8 cellular contexts compared by ENCODE assay signal in the genomic region with DNA sequence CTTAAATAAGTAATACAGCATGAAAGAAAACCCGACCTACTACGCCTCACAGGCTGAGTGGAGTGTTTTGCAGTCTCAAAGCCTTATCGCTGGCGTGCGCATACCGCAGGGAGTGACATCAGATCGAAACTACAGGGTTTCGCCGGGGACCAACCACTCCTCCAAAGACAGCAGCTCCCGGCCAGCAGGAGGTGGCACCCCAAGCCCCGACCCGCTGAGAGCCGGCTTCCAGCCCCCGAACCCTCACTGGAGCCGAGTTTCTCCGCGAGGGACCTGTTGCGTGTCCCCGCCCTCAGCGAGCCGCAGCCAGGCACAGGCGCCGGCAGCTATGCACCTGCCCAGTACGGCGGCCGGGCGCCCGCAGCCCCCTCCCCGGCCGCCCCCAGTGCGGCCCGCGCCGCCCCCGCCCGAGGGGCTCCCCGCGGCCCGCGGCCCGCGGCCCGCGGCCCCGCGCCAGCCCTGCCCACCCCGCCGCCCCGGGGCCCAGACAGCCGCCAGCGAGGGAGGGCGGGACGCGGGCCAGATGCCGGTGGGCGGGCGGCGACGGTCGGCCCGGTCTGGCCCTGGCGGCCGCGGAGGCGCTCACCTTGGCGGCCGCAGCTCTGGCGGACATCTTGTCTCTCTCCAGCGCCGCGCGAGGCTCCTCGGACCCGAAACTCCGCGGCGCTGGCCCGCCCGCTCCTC. TPM values are rescaled to one million over a fixed set of nuclear protein-coding genes. Genes with fewer than 3 reads are reported as not detected.
A peak's percentile ranks its signal among the peaks of the same experiment; 100 is the strongest.
DNase-seq lines count a peak whose midpoint lies in the region; FAIRE-seq and TF ChIP-seq lines count a peak whose summit lies in the region.

No MANE protein-coding gene starts in this region.

- no peaks in the 10 kb centered on the region for H3K9me3 ChIP-seq in NT2/D1 (ENCODE audit: insufficient read depth, low read length)
- no peaks in the 10 kb centered on the region for H3K9me3 ChIP-seq in skeletal muscle satellite cell (replicated peaks; ENCODE audit: low read length)
- H3K9me3 ChIP-seq in Karpas-422 (ENCODE audit: low read length) = peaks cover 5% of the 10 kb centered on the region

- H3K4me1 ChIP-seq in NT2/D1 (ENCODE audit: insufficient read depth, insufficient read length) (no peaks in the 10 kb centered on the region), skeletal muscle satellite cell (ENCODE audit: control insufficient read depth, insufficient read depth, low read length) (peaks cover 23% of the 10 kb centered on the region), Karpas-422 (ENCODE audit: low read length) (no peaks in the 10 kb centered on the region; the same call in 1 of the 2 replicates)

- H3K4me1 Mint-ChIP-seq in HFFc6 (ENCODE audit: low read depth) = peaks cover 53% of the 10 kb centered on the region
- H3K4me1 Mint-ChIP-seq in immature natural killer cell = peaks cover 25 to 35% of the 10 kb centered on the region in 2 donors

- H3K4me3 ChIP-seq in NT2/D1 (ENCODE audit: insufficient read length, low read depth) = peak overlapping the region; percentile 74
- peak overlapping the region; percentile 54 for H3K4me3 ChIP-seq in bronchial epithelial cell (ENCODE audit: low read depth, low read length)
- peak overlapping the region; percentile 93 for H3K4me3 ChIP-seq in skeletal muscle satellite cell (ENCODE audit: low read length)
- no peak overlapping the region for H3K4me3 ChIP-seq in Karpas-422 (ENCODE audit: low read length)

- H3K27me3 Mint-ChIP-seq in HFFc6 (ENCODE audit: insufficient read depth) (no peaks in the 10 kb centered on the region; the same call in 1 of the 2 replicates), immature natural killer cell (ENCODE audit: low read depth in 3 of 3) (peaks cover 10 to 40% (median 37%) of the 10 kb centered on the region in 3 donors)

- H3K4me3 Mint-ChIP-seq in HFFc6 (peak overlapping the region; percentile 94), immature natural killer cell (peak overlapping the region; percentile 67 to 78 (median 71))

- no peak for FAIRE-seq in bronchial epithelial cell (lab: Jason Lieb, UNC)

- peak; percentile 37 for DNase-seq in DMS53 treated with DMSO at 0.1 percent for 48 hours (lab: John Stamatoyannopoulos, UW; ENCODE audit: unreplicated experiment)
- DNase-seq in HFFc6 = peak; percentile 81
- peak; percentile 22 for DNase-seq in NT2/D1 (ENCODE audit: low read depth, low spot score)
- DNase-seq in bronchial epithelial cell (ENCODE audit: low read depth) = peak; percentile 87
- DNase-seq in immature natural killer cell = peak; percentile 4 to 23 (median 9)
- no peak for DNase-seq in Karpas-422
- no peak for DNase-seq in GM19240 (ENCODE audit: insufficient read length, low spot score)

- H3K36me3 ChIP-seq in NT2/D1 (ENCODE audit: insufficient read depth, insufficient read length, low read length) (no peaks in the 10 kb centered on the region), bronchial epithelial cell (ENCODE audit: control insufficient read depth, insufficient read depth, low read length) (no peaks in the 10 kb centered on the region), skeletal muscle satellite cell (ENCODE audit: insufficient read depth, low read length) (no peaks in the 10 kb centered on the region), Karpas-422 (ENCODE audit: insufficient read depth, low read length) (no peaks in the 10 kb centered on the region)

- H3K4me2 ChIP-seq in skeletal muscle satellite cell (ENCODE audit: low read length) (peak overlapping the region; percentile 88), Karpas-422 (ENCODE audit: low read depth, low read length, poor library complexity, severe bottlenecking) (no peak overlapping the region)

- H3K9ac ChIP-seq in NT2/D1 (ENCODE audit: insufficient read length, low read depth) = peak overlapping the region; percentile 85
- H3K9ac ChIP-seq in skeletal muscle satellite cell (ENCODE audit: low read depth, low read length) = peak overlapping the region; percentile 95
- no peak overlapping the region for H3K9ac ChIP-seq in Karpas-422 (ENCODE audit: low read length)

- H3K9me3 Mint-ChIP-seq in HFFc6 (no peaks in the 10 kb centered on the region), immature natural killer cell (peaks cover 6 to 48% (median 24%) of the 10 kb centered on the region in 6 donors)

- no peak overlapping the region for H2AFZ ChIP-seq in Karpas-422 (ENCODE audit: low read length)

- H3K27me3 ChIP-seq in NT2/D1 (ENCODE audit: insufficient read depth, insufficient read length) (peaks cover 11% of the 10 kb centered on the region), bronchial epithelial cell (ENCODE audit: control insufficient read depth, insufficient read depth, low read length) (no peaks in the 10 kb centered on the region), skeletal muscle satellite cell (ENCODE audit: control insufficient read depth, insufficient read depth, low read length) (no peaks in the 10 kb centered on the region), Karpas-422 (ENCODE audit: low read length) (no peaks in the 10 kb centered on the region)

- H3K36me3 Mint-ChIP-seq in HFFc6 (ENCODE audit: low read depth) (peaks cover 8% of the 10 kb centered on the region), immature natural killer cell (peaks cover 0 to 8% (median 3%) of the 10 kb centered on the region in 3 donors)

- TF ChIP-seq CTCF in HFFc6 (IDR thresholded peaks at IDR 0.05) (peak; percentile 57), bronchial epithelial cell (IDR thresholded peaks at IDR 0.05; ENCODE audit: insufficient read depth, low read length, severe bottlenecking) (peak; percentile 66)

- H4K20me1 ChIP-seq in Karpas-422 (ENCODE audit: insufficient read depth, low read depth, low read length) = no peaks in the 10 kb centered on the region

- H3K9me2 ChIP-seq in Karpas-422 (replicated peaks; ENCODE audit: insufficient read depth, low read length) = no peaks in the 10 kb centered on the region

- no peak overlapping the region for H3K27ac ChIP-seq in Karpas-422 (ENCODE audit: low read length)

- H3K79me2 ChIP-seq in Karpas-422 (ENCODE audit: low read length) = no peaks in the 10 kb centered on the region

- H3K27ac Mint-ChIP-seq in HFFc6 = peak overlapping the region; percentile 97
- no peak overlapping the region for H3K27ac Mint-ChIP-seq in immature natural killer cell

RNA-seq across cellular contexts. Expression of a gene that starts 0.7 kb away (rescaled TPM):
- total RNA-seq in HFFc6 (2021; fragmentation: NEBNext Ultra II Directional; extraction: Animal tissue kit (Norgen Biotek cat#: 25700)) = 10 to 100 TPM; 60.1 to 76.3 (median 70.4) TPM
- total RNA-seq in bronchial epithelial cell = 62.9 and 86.5 TPM in 2 replicates
- not detected for polyA plus RNA-seq in immature natural killer cell
- total RNA-seq in skeletal muscle satellite cell (2012; rRNA removed) = 36.0 and 50.0 TPM in 2 replicates
- total RNA-seq in Karpas-422 (2014; rRNA removed; shearing (Covaris generic); ENCODE audit: low replicate concordance) = not detected in 2 replicates

Comparison
In these comparisons a context has a peak if more than half of its experiments do, and no peak if none do; other contexts are left out.
1. DNase-seq: peak in DMS53 treated with DMSO at 0.1 percent for 48 hours (single experiment), HFFc6 (single experiment), NT2/D1 (single experiment), bronchial epithelial cell (single experiment) and immature natural killer cell (3 of 3); none in Karpas-422 (single experiment) and GM19240 (single experiment).
2. RNA of a gene that starts 0.7 kb away (total RNA-seq): 60.1 to 76.3 TPM in HFFc6 and 62.9 to 86.5 TPM in bronchial epithelial cell; not detected in Karpas-422; every median in the first group is over 10 times any median in the second.